In genomic region chr5:79511945-79512493, GRCh38 we compare ENCODE assay signal across 9 cellular contexts. TPM values are rescaled to one million over a fixed set of nuclear protein-coding genes. Genes with fewer than 3 reads are reported as not detected.
A peak's percentile ranks its signal among the peaks of the same experiment; 100 is the strongest.
DNase-seq lines count a peak whose midpoint lies in the region; FAIRE-seq and TF ChIP-seq lines count a peak whose summit lies in the region.
"Had no signal": no experiment of that assay in that cellular context is flagged by ENCODE, and none has a peak within 500 bp of the region (broad histone marks: within the 10 kb centered on the region; RNA-seq: fewer than 3 reads in every experiment).

No MANE protein-coding gene starts in this region.

- H2BK120ac ChIP-seq in trophoblast cell (ENCODE audit: insufficient read depth, low read length, poor library complexity) = no peak overlapping the region

- no peaks in the 10 kb centered on the region for H3K9me3 ChIP-seq in MM.1S (replicated peaks; ENCODE audit: insufficient read depth, low read length)
- H3K9me3 ChIP-seq in endothelial cell of umbilical vein (replicated peaks; ENCODE audit: control insufficient read depth, insufficient read depth, low read length) = no peaks in the 10 kb centered on the region
- no peaks in the 10 kb centered on the region for H3K9me3 ChIP-seq in trophoblast cell (ENCODE audit: insufficient read depth, low read depth, low read length)

- TF ChIP-seq POLR2A in endothelial cell of umbilical vein (IDR thresholded peaks at IDR 0.05; ENCODE audit: low read depth, low read length) = no peak

- POLR2A ChIA-PET in endothelial cell of umbilical vein (lab: Charles Lee) = no interaction called here

- no peaks in the 10 kb centered on the region for H4K20me1 ChIP-seq in MM.1S (ENCODE audit: insufficient read depth, low read length)
- H4K20me1 ChIP-seq in endothelial cell of umbilical vein (replicated peaks; ENCODE audit: control insufficient read depth, extremely low read depth, insufficient read depth, low read length) = no peaks in the 10 kb centered on the region

- no peak overlapping the region for H4K12ac ChIP-seq in trophoblast cell (ENCODE audit: low read depth, low read length)

- no peak overlapping the region for H4K91ac ChIP-seq in trophoblast cell (ENCODE audit: low read depth, low read length)

- H3K79me2 ChIP-seq in MM.1S (ENCODE audit: low read length) (peaks cover 4% of the 10 kb centered on the region; the same call in 1 of the 2 replicates), endothelial cell of umbilical vein (ENCODE audit: control insufficient read depth, insufficient read depth, low read length) (no peaks in the 10 kb centered on the region), trophoblast cell (ENCODE audit: control insufficient read depth, insufficient read depth, low read length, poor library complexity) (peaks cover 13% of the 10 kb centered on the region)

- H3K23ac ChIP-seq in trophoblast cell (ENCODE audit: low read length) = no peak overlapping the region

- no peaks in the 10 kb centered on the region for H3K9me2 ChIP-seq in MM.1S (replicated peaks; ENCODE audit: insufficient read depth, low read length)

- peak; percentile 44 for FAIRE-seq in endothelial cell of umbilical vein (lab: Jason Lieb, UNC)

- H3K4me3 ChIP-seq in MM.1S (ENCODE audit: low read length) (no peak overlapping the region), endothelial cell of umbilical vein (replicated peaks in 1 of 3; ENCODE audit: insufficient read depth in 1 of 3, low read depth in 1 of 3, low read length in 3 of 3) (peak overlapping the region; percentile 80 to 89 (median 87)), trophoblast cell (ENCODE audit: low read depth, low read length) (no peak overlapping the region)

- H3K27me3 ChIP-seq in MM.1S (replicated peaks; ENCODE audit: insufficient read depth, low read length) = no peaks in the 10 kb centered on the region
- peaks cover 0 to 2% of the 10 kb centered on the region in 2 experiments for H3K27me3 ChIP-seq in endothelial cell of umbilical vein (ENCODE audit: control insufficient read depth in 2 of 2, insufficient read depth in 2 of 2, low read length in 2 of 2)
- no peaks in the 10 kb centered on the region for H3K27me3 ChIP-seq in trophoblast cell (ENCODE audit: insufficient read depth, low read length)

- H3K4me2 ChIP-seq in MM.1S (ENCODE audit: low read depth, low read length) (peak overlapping the region; percentile 81; the same call in 1 of the 2 replicates), endothelial cell of umbilical vein (ENCODE audit: insufficient read depth, low read length) (peak overlapping the region; percentile 86), trophoblast cell (ENCODE audit: low read length) (peak overlapping the region; percentile 92)

- peaks cover 11% of the 10 kb centered on the region for H3K79me1 ChIP-seq in trophoblast cell (ENCODE audit: low read length)

- no peak overlapping the region for H3K4ac ChIP-seq in trophoblast cell (ENCODE audit: low read depth, low read length)

- CTCF ChIA-PET in endothelial cell of umbilical vein (lab: Charles Lee) = interaction anchor here (1.0 to 2.6 kb wide), 6 partner anchors 12 to 491 kb away, joined by 3 to 12 read pairs (median 4); no protein-coding TSS in a partner anchor

- TF ChIP-seq CTCF in MM.1S (IDR thresholded peaks at IDR 0.05; ENCODE audit: low read length) (no peak), endothelial cell of umbilical vein (IDR thresholded peaks at IDR 0.05; ENCODE audit: extremely low read depth in 1 of 2, insufficient read depth in 1 of 2, low read depth in 1 of 2, low read length in 2 of 2) (no peak), GM13977 (IDR thresholded peaks at IDR 0.05; ENCODE audit: extremely low read depth, insufficient read depth, missing control alignments) (no peak)

- no peak overlapping the region for H3K14ac ChIP-seq in trophoblast cell (ENCODE audit: low read length)

- H3F3A ChIP-seq in MM.1S (ENCODE audit: insufficient read depth, low read length) = peaks cover 19% of the 10 kb centered on the region

- TSS peak; percentile 26 for BruUV-seq in endothelial cell of umbilical vein (replicated peaks; lab: Mats Ljungman, UMichigan)

- H3K36me3 ChIP-seq in MM.1S (replicated peaks; ENCODE audit: insufficient read depth, low read length) (no peaks in the 10 kb centered on the region), endothelial cell of umbilical vein (ENCODE audit: control insufficient read depth in 2 of 2, extremely low read depth in 1 of 2, insufficient read depth in 2 of 2, low read length in 2 of 2) (no peaks in the 10 kb centered on the region), trophoblast cell (ENCODE audit: control insufficient read depth in 1 of 2, insufficient read depth in 2 of 2, low read length in 2 of 2) (no peaks in the 10 kb centered on the region)

- dilution Hi-C loops in endothelial cell of umbilical vein (cut with MboI; ENCODE audit: extremely low pct_ligation_motif_present, low sequenced_read_pairs) = no loop called here

- H3K18ac ChIP-seq in trophoblast cell (ENCODE audit: low read length) = no peak overlapping the region

- intact Hi-C loops in endothelial cell of umbilical vein (cut with micrococcal nuclease) = loop anchor here (2.0 to 10.0 kb wide), 5 partner anchors 275 to 1150 kb away; partner anchors contain the start of genes ARSB, JMY, SCAMP1 and SERINC5

- H2BK5ac ChIP-seq in trophoblast cell (ENCODE audit: low read depth, low read length, poor library complexity) = no peak overlapping the region

- WGBS in trophoblast cell (ENCODE audit: extremely low coverage, insufficient coverage, insufficient read length) = no CpG with 5 or more reads among the region's 11 CpGs

- DNase-seq in Daoy (ENCODE audit: low read depth) (peak; percentile 5), MM.1S (no peak), endothelial cell of umbilical vein (ENCODE audit: low read depth, low spot score) (peak; percentile 39), trophoblast cell (peak in 1 of 2 donors; percentile 27), HUDEP-2 (lab: John Stamatoyannopoulos, UW; ENCODE audit: unreplicated experiment in 76 of 76) (no peak), DMS79 treated with DMSO at 0.1 percent for 48 hours (lab: John Stamatoyannopoulos, UW) (no peak), SHP77 treated with DMSO at 0.1 percent for 48 hours (lab: John Stamatoyannopoulos, UW) (no peak), GM13977 (ENCODE audit: low spot score) (no peak)
- DNase-seq: foreskin melanocyte had no signal

- no peak overlapping the region for H3K9ac ChIP-seq in MM.1S (ENCODE audit: low read length)
- H3K9ac ChIP-seq in endothelial cell of umbilical vein (replicated peaks; ENCODE audit: extremely low read depth, insufficient read depth, low read length) = no peak overlapping the region
- no peak overlapping the region for H3K9ac ChIP-seq in trophoblast cell (ENCODE audit: low read length)

- no peak overlapping the region for H3K27ac ChIP-seq in MM.1S (ENCODE audit: low read length)
- no peak overlapping the region for H3K27ac ChIP-seq in endothelial cell of umbilical vein (ENCODE audit: insufficient read depth, low read depth, low read length)
- H3K27ac ChIP-seq in trophoblast cell (ENCODE audit: low read depth, low read length) = no peak overlapping the region

- no peaks in the 10 kb centered on the region for H3K9me1 ChIP-seq in endothelial cell of umbilical vein (replicated peaks; ENCODE audit: control insufficient read depth, extremely low read depth, insufficient read depth, low read length)

- no peak overlapping the region for H2AK5ac ChIP-seq in trophoblast cell (ENCODE audit: low read length)

- H2AFZ ChIP-seq in MM.1S (ENCODE audit: low read length) = no peak overlapping the region
- H2AFZ ChIP-seq in endothelial cell of umbilical vein (ENCODE audit: low read depth, low read length) = peak overlapping the region; percentile 67
- no peak overlapping the region for H2AFZ ChIP-seq in trophoblast cell (ENCODE audit: insufficient read depth, low read length, poor library complexity)

- H4K8ac ChIP-seq in trophoblast cell (ENCODE audit: low read depth, low read length) = no peak overlapping the region

- in situ Hi-C loops in GM13977 (cut with MboI; ENCODE audit: low pct_unique_long_range_greater_than_20kb, low sequenced_read_pairs, unreplicated experiment) = no loop called here

- H2BK12ac ChIP-seq in trophoblast cell (ENCODE audit: low read length) = no peak overlapping the region

- H3K4me1 ChIP-seq in MM.1S (ENCODE audit: low read length) (peaks cover 3% of the 10 kb centered on the region; the same call in 1 of the 2 replicates), endothelial cell of umbilical vein (ENCODE audit: control insufficient read depth, extremely low read depth, insufficient read depth, low read length) (peaks cover 27% of the 10 kb centered on the region), trophoblast cell (ENCODE audit: control insufficient read depth in 1 of 2, insufficient read depth in 2 of 2, low read length in 2 of 2) (peaks cover 4 to 8% of the 10 kb centered on the region in 2 experiments)

TF ChIP-seq in endothelial cell of umbilical vein, 7 proteins besides CTCF, POLR2A, EP300 and RAD21:
- no peak for TF ChIP-seq MYC (IDR thresholded peaks at IDR 0.05; ENCODE audit: low read depth, low read length)
- no peak for TF ChIP-seq JUN (IDR thresholded peaks at IDR 0.05; ENCODE audit: borderline replicate concordance, insufficient read depth, insufficient read length, low read depth)
- TF ChIP-seq POLR2AphosphoS5 (IDR thresholded peaks at IDR 0.05; ENCODE audit: insufficient read depth, low read depth, low read length) = no peak
- no peak for TF ChIP-seq GATA2 (IDR thresholded peaks at IDR 0.05; ENCODE audit: insufficient read depth, insufficient read length, low read depth, low read length)
- TF ChIP-seq EZH2 (IDR thresholded peaks at IDR 0.05; ENCODE audit: borderline replicate concordance, low read depth, low read length, severe bottlenecking) = no peak
- no peak for TF ChIP-seq FOS (IDR thresholded peaks at IDR 0.05; ENCODE audit: borderline replicate concordance, insufficient read depth, low read length)
- TF ChIP-seq, protein P1, sequence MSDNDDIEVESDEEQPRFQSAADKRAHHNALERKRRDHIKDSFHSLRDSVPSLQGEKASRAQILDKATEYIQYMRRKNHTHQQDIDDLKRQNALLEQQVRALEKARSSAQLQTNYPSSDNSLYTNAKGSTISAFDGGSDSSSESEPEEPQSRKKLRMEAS (IDR thresholded peaks at IDR 0.05; ENCODE audit: insufficient read depth, insufficient read length) = no peak

RNA-seq across cellular contexts. Expression of gene HOMER1, which starts 1.9 kb away (rescaled TPM):
- total RNA-seq in Daoy (2014; rRNA removed; shearing (Covaris generic)) = 8.1 and 12.2 TPM in 2 replicates
- total RNA-seq in endothelial cell of umbilical vein = 3.9 and 4.2 TPM in 2 replicates
- 0.41 and 0.57 TPM in 2 replicates for polyA plus RNA-seq in endothelial cell of umbilical vein
- 0.54 and 0.84 TPM in 2 replicates for polyA plus RNA-seq in endothelial cell of umbilical vein (2011; cell fraction: cytosol; rRNA removed)
- 0.63 and 1.1 TPM in 2 replicates for polyA plus RNA-seq in endothelial cell of umbilical vein (2011; cell fraction: nucleus; rRNA removed)
- polyA plus RNA-seq in endothelial cell of umbilical vein (2012) = 3.2 and 4.5 TPM in 2 replicates
- 1.2 and 2.4 TPM in 2 replicates for polyA minus RNA-seq in endothelial cell of umbilical vein
- polyA minus RNA-seq in endothelial cell of umbilical vein (2011; cell fraction: cytosol; rRNA and poly(A)+ RNA removed) = 1.7 TPM
- 3.2 and 3.3 TPM in 2 replicates for polyA minus RNA-seq in endothelial cell of umbilical vein (2011; cell fraction: nucleus; rRNA and poly(A)+ RNA removed)
- 19.5 and 20.6 TPM in 2 replicates for polyA plus RNA-seq in trophoblast cell (2013)

Comparison
In these comparisons a context has a peak if more than half of its experiments do, and no peak if none do; other contexts are left out.
1. DNase-seq: peak in Daoy (single experiment) and endothelial cell of umbilical vein (single experiment); none in MM.1S (single experiment), HUDEP-2 (0 of 76), DMS79 treated with DMSO at 0.1 percent for 48 hours (single experiment), SHP77 treated with DMSO at 0.1 percent for 48 hours (single experiment) and GM13977 (single experiment).
2. H3K4me3 ChIP-seq: peak in endothelial cell of umbilical vein (3 of 3); none in MM.1S (single experiment) and trophoblast cell (single experiment).
3. Peak in every context shown above with its lines, with median percentiles within 50 percentile points of each other: H3K4me2 ChIP-seq.